Comparison of ENCODE assay signal across 8 cellular contexts in the genomic region with DNA sequence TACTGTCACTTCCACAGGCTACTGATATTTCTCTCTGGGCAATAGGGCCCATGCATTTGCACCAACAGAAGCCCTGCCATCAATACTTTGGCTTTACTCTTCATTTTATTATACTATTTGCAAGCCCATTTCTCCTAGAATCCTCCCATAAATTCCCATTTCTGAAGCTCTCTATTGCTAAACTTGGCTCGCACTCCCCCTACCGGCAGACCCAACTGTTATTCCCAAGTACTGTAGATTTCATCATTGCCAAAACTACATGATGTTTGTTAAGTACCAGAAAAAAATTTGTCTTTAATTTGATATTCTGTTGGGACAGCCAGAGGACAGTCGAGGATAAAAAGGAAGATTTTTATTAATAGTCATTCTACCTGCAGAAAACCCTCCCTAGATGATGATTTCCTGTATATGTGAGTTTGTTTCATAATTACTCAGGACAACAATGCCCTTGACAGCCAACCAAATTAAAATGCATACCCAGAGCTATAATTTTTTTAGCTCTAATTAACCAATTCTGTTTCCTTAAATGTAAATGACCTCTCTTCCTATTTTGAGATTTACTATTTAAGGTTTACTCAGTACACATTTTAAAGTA.
DNase-seq lines count a peak whose midpoint lies in the region; ATAC-seq and TF ChIP-seq lines count a peak whose summit lies in the region.

No MANE protein-coding gene starts in this region.

- H3K27ac ChIP-seq in effector memory CD4-positive, alpha-beta T cell (ENCODE audit: insufficient read depth, low read length, poor library complexity, severe bottlenecking), result no peak overlapping the region

- no peak for ATAC-seq in activated CD8-positive, alpha-beta T cell treated with anti-CD3 and anti-CD28 coated beads for 36 hours
- ATAC-seq in Right ventricle myocardium superior (ENCODE audit: poor library complexity) (peak; percentile 59), HG02763 (IDR thresholded peaks at IDR 0.05; ENCODE audit: unreplicated experiment) (no peak)

- H3K4me1 Mint-ChIP-seq in activated naive CD4-positive, alpha-beta T cell treated with anti-CD3 and anti-CD28 coated beads, Interleukin-2, amount 10 ng/mL, durations not matched to agents 7 days and 5 days, result no peaks in the 10 kb centered on the region
- H3K4me1 Mint-ChIP-seq in activated CD8-positive, alpha-beta T cell treated with anti-CD3 and anti-CD28 coated beads for 36 hours (ENCODE audit: low read depth), result no peaks in the 10 kb centered on the region

- POLR2A ChIA-PET in activated CD8-positive, alpha-beta T cell treated with anti-CD3 and anti-CD28 coated beads for 36 hours (lab: Charles Lee), result no interaction called here

- intact Hi-C loops in activated CD8-positive, alpha-beta T cell treated with anti-CD3 and anti-CD28 coated beads for 36 hours (cut with micrococcal nuclease), result no loop called here
- intact Hi-C loops in Right ventricle myocardium superior (cut with DNase I), result no loop called here

- DNase-seq in activated naive CD4-positive, alpha-beta T cell treated with anti-CD3 and anti-CD28 coated beads, Interleukin-2, amount 10 ng/mL, durations not matched to agents 7 days and 5 days, result peak; percentile 32
- no peak for DNase-seq in activated naive CD4-positive, alpha-beta T cell treated with anti-CD3 and anti-CD28 coated beads, Interleukin-2, amount 50 U/mL, for 16 hours
- DNase-seq in NAMALWA (ENCODE audit: low spot score) (peak; percentile 45), Right ventricle myocardium superior (peak; percentile 81), putamen (ENCODE audit: low spot score) (peak; percentile 20)
- peak; percentile 47 for DNase-seq in activated CD8-positive, alpha-beta T cell treated with anti-CD3 and anti-CD28 coated beads for 36 hours
- no peak for DNase-seq in effector memory CD4-positive, alpha-beta T cell

- H3K27me3 Mint-ChIP-seq in activated naive CD4-positive, alpha-beta T cell treated with anti-CD3 and anti-CD28 coated beads, Interleukin-2, amount 10 ng/mL, durations not matched to agents 7 days and 5 days, result peaks cover 4% of the 10 kb centered on the region
- peaks cover 9% of the 10 kb centered on the region for H3K27me3 Mint-ChIP-seq in activated CD8-positive, alpha-beta T cell treated with anti-CD3 and anti-CD28 coated beads for 36 hours

- no peaks in the 10 kb centered on the region for H3K36me3 ChIP-seq in effector memory CD4-positive, alpha-beta T cell (ENCODE audit: control insufficient read depth, insufficient read depth, low read length)

- no peaks in the 10 kb centered on the region for H3K4me1 ChIP-seq in effector memory CD4-positive, alpha-beta T cell (ENCODE audit: control insufficient read depth, insufficient read depth, low read length, poor library complexity, severe bottlenecking)

- H3K9me3 Mint-ChIP-seq in activated naive CD4-positive, alpha-beta T cell treated with anti-CD3 and anti-CD28 coated beads, Interleukin-2, amount 10 ng/mL, durations not matched to agents 7 days and 5 days, result no peaks in the 10 kb centered on the region
- no peaks in the 10 kb centered on the region for H3K9me3 Mint-ChIP-seq in activated CD8-positive, alpha-beta T cell treated with anti-CD3 and anti-CD28 coated beads for 36 hours

- H3K4me3 ChIP-seq in effector memory CD4-positive, alpha-beta T cell (ENCODE audit: insufficient read depth, low read depth, low read length, poor library complexity, severe bottlenecking), result no peak overlapping the region

- H3K4me3 Mint-ChIP-seq in activated naive CD4-positive, alpha-beta T cell treated with anti-CD3 and anti-CD28 coated beads, Interleukin-2, amount 10 ng/mL, durations not matched to agents 7 days and 5 days, result no peak overlapping the region
- no peak overlapping the region for H3K4me3 Mint-ChIP-seq in activated CD8-positive, alpha-beta T cell treated with anti-CD3 and anti-CD28 coated beads for 36 hours

- H3K9me3 ChIP-seq in effector memory CD4-positive, alpha-beta T cell (ENCODE audit: control insufficient read depth, low read length), result no peaks in the 10 kb centered on the region

- H3K27me3 ChIP-seq in effector memory CD4-positive, alpha-beta T cell (replicated peaks; ENCODE audit: control insufficient read depth, insufficient read depth, low read length, poor library complexity, severe bottlenecking), result no peaks in the 10 kb centered on the region

- peak overlapping the region; percentile 29 for H3K27ac Mint-ChIP-seq in activated naive CD4-positive, alpha-beta T cell treated with anti-CD3 and anti-CD28 coated beads, Interleukin-2, amount 10 ng/mL, durations not matched to agents 7 days and 5 days
- H3K27ac Mint-ChIP-seq in activated CD8-positive, alpha-beta T cell treated with anti-CD3 and anti-CD28 coated beads for 36 hours, result no peak overlapping the region

- no peaks in the 10 kb centered on the region for H3K36me3 Mint-ChIP-seq in activated naive CD4-positive, alpha-beta T cell treated with anti-CD3 and anti-CD28 coated beads, Interleukin-2, amount 10 ng/mL, durations not matched to agents 7 days and 5 days
- H3K36me3 Mint-ChIP-seq in activated CD8-positive, alpha-beta T cell treated with anti-CD3 and anti-CD28 coated beads for 36 hours (ENCODE audit: low read depth), result no peaks in the 10 kb centered on the region

- TF ChIP-seq CTCF in activated CD8-positive, alpha-beta T cell treated with anti-CD3 and anti-CD28 coated beads for 36 hours (IDR thresholded peaks at IDR 0.05), result peak; percentile 76

- CTCF ChIA-PET in activated naive CD4-positive, alpha-beta T cell treated with anti-CD3 and anti-CD28 coated beads, Interleukin-2, amount 10 ng/mL, durations not matched to agents 7 days and 5 days (lab: Charles Lee), result interaction anchor here (0.9 to 1.2 kb wide), 2 partner anchors 14 to 99 kb away, joined by 3 to 6 read pairs; no protein-coding TSS in a partner anchor
- CTCF ChIA-PET in activated CD8-positive, alpha-beta T cell treated with anti-CD3 and anti-CD28 coated beads for 36 hours (lab: Charles Lee), result interaction anchor here (0.7 to 1.9 kb wide), 7 partner anchors 10 to 653 kb away, joined by 3 to 9 read pairs (median 4); no protein-coding TSS in a partner anchor

Comparison
In these comparisons a context has a peak if more than half of its experiments do, and no peak if none do; other contexts are left out.
1. DNase-seq: peak in activated naive CD4-positive, alpha-beta T cell treated with anti-CD3 and anti-CD28 coated beads, Interleukin-2, amount 10 ng/mL, durations not matched to agents 7 days and 5 days (single experiment), NAMALWA (single experiment), activated CD8-positive, alpha-beta T cell treated with anti-CD3 and anti-CD28 coated beads for 36 hours (single experiment), Right ventricle myocardium superior (single experiment) and putamen (single experiment); none in activated naive CD4-positive, alpha-beta T cell treated with anti-CD3 and anti-CD28 coated beads, Interleukin-2, amount 50 U/mL, for 16 hours (single experiment) and effector memory CD4-positive, alpha-beta T cell (0 of 3).